In genomic region chr11:132024587-132025295, GRCh38 we compare ENCODE assay signal across 12 cellular contexts.
DNase-seq lines count a peak whose midpoint lies in the region; ATAC-seq and TF ChIP-seq lines count a peak whose summit lies in the region.
"Had no signal": no experiment of that assay in that cellular context is flagged by ENCODE, and none has a peak within 500 bp of the region (broad histone marks: within the 10 kb centered on the region; RNA-seq: fewer than 3 reads in every experiment).

No MANE protein-coding gene starts in this region.

- H3K27me3 ChIP-seq in GM23248 (replicated peaks; ENCODE audit: insufficient read depth) (no peaks in the 10 kb centered on the region), foreskin keratinocyte (no peaks in the 10 kb centered on the region)

- no peak overlapping the region for H3K9ac ChIP-seq in GM23248

- no peak for TF ChIP-seq CTCF in foreskin keratinocyte (conservative IDR thresholded peaks at IDR 0.05)
- TF ChIP-seq CTCF in mucosa of descending colon (IDR thresholded peaks at IDR 0.05): no peak

- 0 out of 2 replicates have a peak, but pooled peaks cover 14% of the 10 kb centered on the region for H3F3A ChIP-seq in GM23248 (ENCODE audit: insufficient read depth)

- in situ Hi-C loops in GM23248 (cut with MboI): no loop called here

- H3K9me2 ChIP-seq in GM23248 (ENCODE audit: insufficient read depth): no peaks in the 10 kb centered on the region

- WGBS in GM23248 (ENCODE audit: low coverage in 1 of 2, low lambda C conversion rate in 2 of 2, missing lambda C conversion rate in 2 of 2), 2 experiments: 60 to 67% methylated on average over 8 of the region's 8 CpGs

- H3K4me1 ChIP-seq in GM23248 (ENCODE audit: insufficient read depth) (peaks cover 30% of the 10 kb centered on the region), foreskin keratinocyte (peaks cover 4% of the 10 kb centered on the region), mucosa of descending colon (ENCODE audit: low read depth) (no peaks in the 10 kb centered on the region)

- ATAC-seq in foreskin keratinocyte (peak; percentile 96), mucosa of descending colon (no peak)
- ATAC-seq: activated CD8-positive, alpha-beta T cell treated with anti-CD3 and anti-CD28 coated beads for 36 hours had no signal

- no peaks in the 10 kb centered on the region for H3K9me3 ChIP-seq in GM23248 (ENCODE audit: low read depth)
- H3K9me3 ChIP-seq in mucosa of descending colon: no peaks in the 10 kb centered on the region

- no peaks in the 10 kb centered on the region for H4K20me1 ChIP-seq in GM23248 (ENCODE audit: insufficient read depth)

- intact Hi-C loops in mucosa of descending colon (cut with DNase I, micrococcal nuclease): no loop called here

- DNase-seq in AG08396 (ENCODE audit: low spot score) (peak; percentile 54), GM23248 (peak; percentile 83), RPMI7951 (ENCODE audit: low read depth) (peak; percentile 89), foreskin keratinocyte (peak; percentile 92 to 97), mucosa of descending colon (no peak), DMS79 treated with DMSO at 0.1 percent for 48 hours (lab: John Stamatoyannopoulos, UW) (no peak), iPS-NIHi11 (ENCODE audit: low spot score) (no peak)
- no peak for DNase-seq in stimulated activated CD4-positive, alpha-beta T cell treated with anti-CD3 and anti-CD28 coated beads, Interleukin-1b, Interleukin-23, amount 100 ng/mL, for 48 hours
- DNase-seq: activated CD8-positive, alpha-beta T cell treated with anti-CD3 and anti-CD28 coated beads for 36 hours; C1 segment of cervical spinal cord; NCI-H1048; PC-9 had no signal

- H3K36me3 ChIP-seq in GM23248 (ENCODE audit: low read depth) (no peaks in the 10 kb centered on the region), mucosa of descending colon (ENCODE audit: low read depth) (no peaks in the 10 kb centered on the region)

- H3K4me2 ChIP-seq in GM23248 (ENCODE audit: unreplicated experiment): peak overlapping the region; percentile 67
- H3K4me2 ChIP-seq: PC-9 had no signal

- H3K79me2 ChIP-seq in GM23248 (ENCODE audit: insufficient read depth): peaks cover 34% of the 10 kb centered on the region

- H2AFZ ChIP-seq in GM23248: no peak overlapping the region
- H2AFZ ChIP-seq: PC-9 had no signal

- no peak overlapping the region for H3K4me3 ChIP-seq in GM23248
- no peak overlapping the region for H3K4me3 ChIP-seq in mucosa of descending colon
- H3K4me3 ChIP-seq: PC-9 had no signal

- H3K27ac ChIP-seq in GM23248 (peak overlapping the region; percentile 27), foreskin keratinocyte (no peak overlapping the region)
- H3K27ac ChIP-seq: PC-9 had no signal

Comparison
In these comparisons a context has a peak if more than half of its experiments do, and no peak if none do; other contexts are left out.
1. DNase-seq: peak in AG08396 (single experiment), GM23248 (single experiment), RPMI7951 (single experiment) and foreskin keratinocyte (2 of 2); none in mucosa of descending colon (0 of 3), DMS79 treated with DMSO at 0.1 percent for 48 hours (single experiment), iPS-NIHi11 (single experiment) and stimulated activated CD4-positive, alpha-beta T cell treated with anti-CD3 and anti-CD28 coated beads, Interleukin-1b, Interleukin-23, amount 100 ng/mL, for 48 hours (single experiment).